Comparison of ENCODE assay signal across 31 cellular contexts in the genomic region with DNA sequence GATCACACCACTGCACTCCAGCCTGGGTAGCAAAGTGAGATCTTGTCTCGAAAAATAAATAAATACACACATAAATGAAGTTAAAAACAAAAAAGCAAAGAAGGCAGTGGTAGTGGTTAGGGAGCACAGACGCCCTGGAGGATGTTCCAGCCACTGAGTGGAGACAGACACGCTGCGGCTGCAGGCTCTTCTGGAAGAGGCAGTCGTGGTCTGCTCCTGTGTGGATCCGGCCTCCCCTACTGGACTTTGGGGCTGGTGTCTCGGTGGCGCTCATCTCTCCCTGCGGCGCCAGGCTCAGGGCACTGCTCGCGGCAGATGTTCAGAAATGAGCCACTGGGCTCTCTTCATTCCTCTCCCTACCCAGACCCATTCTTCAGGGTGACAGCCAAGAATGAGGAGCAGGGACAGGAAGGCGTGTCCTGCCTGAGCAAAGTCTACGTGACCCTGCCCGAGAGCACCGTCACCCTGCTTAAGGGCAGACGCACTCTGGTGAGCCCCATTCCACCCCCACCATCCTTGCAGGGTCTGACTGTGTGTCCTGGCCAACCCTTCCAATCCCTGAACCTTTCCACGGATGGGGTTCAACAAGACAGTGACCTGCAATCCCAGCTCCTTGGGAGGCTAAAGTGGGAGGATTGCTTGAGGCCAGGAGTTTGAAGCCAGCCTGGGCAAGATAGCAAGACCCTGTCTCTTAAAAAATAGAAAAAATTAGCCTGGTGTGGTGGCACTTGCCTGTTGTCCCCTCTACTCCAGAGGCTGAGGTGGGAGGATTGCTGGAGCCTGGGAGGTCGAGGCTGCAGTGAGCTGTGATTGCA. TPM values are rescaled to one million over a fixed set of nuclear protein-coding genes. Genes with fewer than 3 reads are reported as not detected.
"Had no signal": no experiment of that assay in that cellular context is flagged by ENCODE, and none has a peak within 500 bp of the region (broad histone marks: within the 10 kb centered on the region; RNA-seq: fewer than 3 reads in every experiment).

No MANE protein-coding gene starts in this region.

- H3K4me2 ChIP-seq: PC-9 had no signal

- H3K9me3 ChIP-seq: adrenal gland, body of pancreas, breast epithelium, MG63 had no signal

- H3K4me1 Mint-ChIP-seq: activated CD4-positive, alpha-beta T cell treated with anti-CD3 and anti-CD28 coated beads for 36 hours; activated CD4-positive, alpha-beta T cell treated with anti-CD3 and anti-CD28 coated beads, Interleukin-2, amount 10 ng/mL, durations not matched to agents 7 days and 5 days had no signal

- ATAC-seq: activated CD4-positive, alpha-beta T cell treated with anti-CD3 and anti-CD28 coated beads for 36 hours; activated CD4-positive, CD25-positive, alpha-beta regulatory T cell treated with anti-CD3 and anti-CD28 coated beads, Interleukin-2, amount 50 U/mL, for 24 hours; activated CD8-positive, alpha-beta T cell treated with anti-CD3 and anti-CD28 coated beads, Interleukin-2, amount 10 ng/mL, durations not matched to agents 7 days and 5 days; activated naive CD4-positive, alpha-beta T cell treated with anti-CD3 and anti-CD28 coated beads, Interleukin-2, amount 50 U/mL, for 72 hours; body of pancreas had no signal

- H3K9me3 Mint-ChIP-seq: activated CD4-positive, alpha-beta T cell treated with anti-CD3 and anti-CD28 coated beads, Interleukin-2, amount 10 ng/mL, durations not matched to agents 7 days and 5 days; activated naive CD4-positive, alpha-beta T cell treated with anti-CD3 and anti-CD28 coated beads for 36 hours; activated naive CD4-positive, alpha-beta T cell treated with anti-CD3 and anti-CD28 coated beads, Interleukin-2, amount 50 U/mL, for 72 hours; activated T-cell treated with anti-CD3 and anti-CD28 coated beads, Interleukin-2, amount 50 U/mL, for 24 hours; activated T-helper 2 cell treated with anti-CD3 and anti-CD28 coated beads, Interferon-gamma antibody, Interleukin-2, Interleukin-4, amounts not matched to agents 10 μg/mL and 5 μg/mL and 100 μg/mL, durations not matched to agents 14 hours and 24 hours and 36 hours; T-helper 1 cell treated with Interleukin-12 subunit alpha and Interleukin-12 subunit beta and Interleukin-4 antibody, amounts not matched to agents 30 μg/mL and 1 μg/mL, for 36 hours; T-helper 2 cell treated with Interferon-gamma antibody and Interleukin-4, amounts not matched to agents 5 μg/mL and 100 μg/mL, for 36 hours had no signal

- H2AFZ ChIP-seq: PC-9 had no signal

- H3K4me3 ChIP-seq: adrenal gland, body of pancreas, breast epithelium, MG63, PC-9 had no signal

- H3K4me3 Mint-ChIP-seq: activated CD4-positive, alpha-beta T cell treated with anti-CD3 and anti-CD28 coated beads for 36 hours; activated CD4-positive, alpha-beta T cell treated with anti-CD3 and anti-CD28 coated beads, Interleukin-2, amount 10 ng/mL, durations not matched to agents 7 days and 5 days; activated CD8-positive, alpha-beta T cell treated with anti-CD3 and anti-CD28 coated beads, Interleukin-2, amount 10 ng/mL, durations not matched to agents 7 days and 5 days; activated naive CD4-positive, alpha-beta T cell treated with anti-CD3 and anti-CD28 coated beads for 36 hours; activated T-cell treated with anti-CD3 and anti-CD28 coated beads, Interleukin-2, amount 50 U/mL, for 24 hours; T-helper 1 cell treated with Interleukin-12 subunit alpha and Interleukin-12 subunit beta and Interleukin-4 antibody, amounts not matched to agents 30 μg/mL and 1 μg/mL, for 36 hours; T-helper 2 cell treated with Interferon-gamma antibody and Interleukin-4, amounts not matched to agents 5 μg/mL and 100 μg/mL, for 36 hours had no signal

- H3K36me3 ChIP-seq: adrenal gland, breast epithelium, MG63 had no signal

- DNase-seq: activated CD4-positive, alpha-beta T cell treated with anti-CD3 and anti-CD28 coated beads for 36 hours; activated CD4-positive, alpha-beta T cell treated with anti-CD3 and anti-CD28 coated beads, Interleukin-2, amount 10 ng/mL, durations not matched to agents 7 days and 5 days; activated CD4-positive, alpha-beta T cell treated with anti-CD3 and anti-CD28 coated beads, Interleukin-2, amount 50 U/mL, for 48 hours; activated CD8-positive, alpha-beta T cell treated with anti-CD3 and anti-CD28 coated beads, Interleukin-2, amount 10 ng/mL, durations not matched to agents 7 days and 5 days; activated gamma-delta T cell; activated naive CD4-positive, alpha-beta T cell treated with anti-CD3 and anti-CD28 coated beads for 36 hours; activated T-cell treated with anti-CD3 and anti-CD28 coated beads, Interleukin-2, amount 50 U/mL, for 24 hours; adrenal gland; body of pancreas; Kasumi-1; MG63; MV-4-11; NCI-H1092; NCI-H1436 treated with DMSO at 0.1 percent for 48 hours; NCI-H1694 treated with DMSO at 0.1 percent for 48 hours; NCI-H2029; NCI-H345; NCI-H524 treated with DMSO at 0.1 percent for 48 hours; PC-9; Right ventricle myocardium superior had no signal

- H3K27me3 ChIP-seq: adrenal gland, body of pancreas, breast epithelium, MG63 had no signal

- H3K4me1 ChIP-seq: adrenal gland, body of pancreas, breast epithelium had no signal

- H3K36me3 Mint-ChIP-seq: activated naive CD4-positive, alpha-beta T cell treated with anti-CD3 and anti-CD28 coated beads, Interleukin-2, amount 50 U/mL, for 72 hours had no signal

- H3K27me3 Mint-ChIP-seq: activated CD4-positive, alpha-beta T cell treated with anti-CD3 and anti-CD28 coated beads for 36 hours; activated CD4-positive, alpha-beta T cell treated with anti-CD3 and anti-CD28 coated beads, Interleukin-2, amount 10 ng/mL, durations not matched to agents 7 days and 5 days; activated T-cell treated with anti-CD3 and anti-CD28 coated beads, Interleukin-2, amount 50 U/mL, for 24 hours had no signal

- H3K27ac Mint-ChIP-seq: activated CD4-positive, alpha-beta T cell treated with anti-CD3 and anti-CD28 coated beads for 36 hours; activated CD4-positive, alpha-beta T cell treated with anti-CD3 and anti-CD28 coated beads, Interleukin-2, amount 10 ng/mL, durations not matched to agents 7 days and 5 days; activated CD8-positive, alpha-beta T cell treated with anti-CD3 and anti-CD28 coated beads, Interleukin-2, amount 10 ng/mL, durations not matched to agents 7 days and 5 days; activated naive CD4-positive, alpha-beta T cell treated with anti-CD3 and anti-CD28 coated beads for 36 hours; activated naive CD4-positive, alpha-beta T cell treated with anti-CD3 and anti-CD28 coated beads, Interleukin-2, amount 50 U/mL, for 72 hours; activated T-cell treated with anti-CD3 and anti-CD28 coated beads, Interleukin-2, amount 50 U/mL, for 24 hours; activated T-helper 2 cell treated with anti-CD3 and anti-CD28 coated beads, Interferon-gamma antibody, Interleukin-2, Interleukin-4, amounts not matched to agents 10 μg/mL and 5 μg/mL and 100 μg/mL, durations not matched to agents 14 hours and 24 hours and 36 hours; T-helper 1 cell treated with Interleukin-12 subunit alpha and Interleukin-12 subunit beta and Interleukin-4 antibody, amounts not matched to agents 30 μg/mL and 1 μg/mL, for 36 hours; T-helper 2 cell treated with Interferon-gamma antibody and Interleukin-4, amounts not matched to agents 5 μg/mL and 100 μg/mL, for 36 hours had no signal

- FAIRE-seq: astrocyte, TTC549 had no signal

- H3K27ac ChIP-seq: adrenal gland, body of pancreas, breast epithelium, PC-9 had no signal

RNA-seq across cellular contexts. Expression of a gene that starts 26.2 kb away (rescaled TPM):
- total RNA-seq: activated CD4-positive, alpha-beta T cell treated with anti-CD3 and anti-CD28 coated beads for 36 hours; activated CD4-positive, alpha-beta T cell treated with anti-CD3 and anti-CD28 coated beads, Interleukin-2, amount 10 ng/mL, durations not matched to agents 7 days and 5 days; activated CD8-positive, alpha-beta T cell treated with anti-CD3 and anti-CD28 coated beads, Interleukin-2, amount 10 ng/mL, durations not matched to agents 7 days and 5 days; activated naive CD4-positive, alpha-beta T cell treated with anti-CD3 and anti-CD28 coated beads for 36 hours; activated naive CD4-positive, alpha-beta T cell treated with anti-CD3 and anti-CD28 coated beads, Interleukin-2, amount 50 U/mL, for 72 hours; activated T-helper 2 cell treated with anti-CD3 and anti-CD28 coated beads, Interferon-gamma antibody, Interleukin-2, Interleukin-4, amounts not matched to agents 10 μg/mL and 5 μg/mL and 100 μg/mL, durations not matched to agents 14 hours and 24 hours and 36 hours; adrenal gland; astrocyte; body of pancreas; breast epithelium; cardiac septum; NCI-H460; OCI-LY7; PC-9; Right ventricle myocardium superior had no signal
- polyA plus RNA-seq: adrenal gland had no signal

RNA-seq across cellular contexts. Expression of a gene that starts 39.3 kb away (rescaled TPM):
- total RNA-seq: activated CD4-positive, alpha-beta T cell treated with anti-CD3 and anti-CD28 coated beads for 36 hours; activated CD4-positive, alpha-beta T cell treated with anti-CD3 and anti-CD28 coated beads, Interleukin-2, amount 10 ng/mL, durations not matched to agents 7 days and 5 days; activated CD8-positive, alpha-beta T cell treated with anti-CD3 and anti-CD28 coated beads, Interleukin-2, amount 10 ng/mL, durations not matched to agents 7 days and 5 days; activated naive CD4-positive, alpha-beta T cell treated with anti-CD3 and anti-CD28 coated beads for 36 hours; activated naive CD4-positive, alpha-beta T cell treated with anti-CD3 and anti-CD28 coated beads, Interleukin-2, amount 50 U/mL, for 72 hours; activated T-helper 2 cell treated with anti-CD3 and anti-CD28 coated beads, Interferon-gamma antibody, Interleukin-2, Interleukin-4, amounts not matched to agents 10 μg/mL and 5 μg/mL and 100 μg/mL, durations not matched to agents 14 hours and 24 hours and 36 hours; adrenal gland; astrocyte; breast epithelium; cardiac septum; NCI-H460; Right ventricle myocardium superior had no signal
